1 cellular context compared by ENCODE assay signal in the genomic region with DNA sequence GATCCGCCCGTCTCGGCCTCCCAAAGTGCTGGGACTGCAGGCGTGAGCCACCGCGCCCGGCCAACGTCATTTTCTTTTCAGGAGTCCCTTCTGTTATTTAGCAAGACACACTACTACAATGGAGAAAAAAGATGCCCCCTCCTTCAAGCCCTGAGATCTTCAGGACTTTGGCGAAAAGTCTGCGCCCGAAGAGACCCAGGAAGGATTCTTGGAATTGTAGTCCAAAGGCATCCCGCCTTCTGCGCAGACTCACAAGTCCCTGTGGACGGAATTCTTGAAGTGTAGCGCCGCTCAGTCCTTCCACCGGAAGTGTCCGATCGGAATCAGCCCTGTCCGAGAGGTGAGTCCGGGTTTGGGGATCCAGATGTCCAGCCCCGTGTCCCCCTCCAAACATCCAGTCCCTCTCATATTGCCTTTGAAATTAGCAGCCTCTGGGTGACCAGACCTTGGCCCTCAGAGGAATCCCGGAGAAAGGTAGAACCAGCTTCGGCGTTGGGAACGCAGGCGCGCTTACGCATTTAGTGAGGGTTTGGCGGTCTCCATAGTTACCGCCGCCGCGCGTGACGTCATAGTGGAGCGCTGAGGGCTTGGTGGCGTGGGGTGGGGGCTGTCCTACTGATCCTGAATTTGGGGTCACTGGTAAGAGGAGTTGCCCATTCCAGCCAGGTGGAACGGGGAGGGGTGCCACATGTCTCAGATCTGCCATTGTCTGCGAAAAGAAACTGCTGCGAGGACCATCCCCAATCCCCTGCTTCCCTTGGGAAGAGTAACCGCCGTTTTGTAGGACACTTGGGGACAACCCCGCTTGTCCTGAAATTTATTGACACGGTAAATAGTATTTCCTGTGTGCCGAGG.
TF ChIP-seq lines count a peak whose summit lies in the region.

No MANE protein-coding gene starts in this region.

TF ChIP-seq in K562, 482 proteins besides CTCF, POLR2A, EP300 and RAD21 (continued from another document and continues in another):
- TF ChIP-seq, protein P1, sequence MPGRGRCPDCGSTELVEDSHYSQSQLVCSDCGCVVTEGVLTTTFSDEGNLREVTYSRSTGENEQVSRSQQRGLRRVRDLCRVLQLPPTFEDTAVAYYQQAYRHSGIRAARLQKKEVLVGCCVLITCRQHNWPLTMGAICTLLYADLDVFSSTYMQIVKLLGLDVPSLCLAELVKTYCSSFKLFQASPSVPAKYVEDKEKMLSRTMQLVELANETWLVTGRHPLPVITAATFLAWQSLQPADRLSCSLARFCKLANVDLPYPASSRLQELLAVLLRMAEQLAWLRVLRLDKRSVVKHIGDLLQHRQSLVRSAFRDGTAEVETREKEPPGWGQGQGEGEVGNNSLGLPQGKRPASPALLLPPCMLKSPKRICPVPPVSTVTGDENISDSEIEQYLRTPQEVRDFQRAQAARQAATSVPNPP (IDR thresholded peaks at IDR 0.05; ENCODE audit: borderline replicate concordance, insufficient read depth, insufficient read length): no peak
- TF ChIP-seq NELFE (IDR thresholded peaks at IDR 0.05; ENCODE audit: insufficient read depth, insufficient read length) (no peak), ZFPM2 (CRISPR knock-in tag; IDR thresholded peaks at IDR 0.05) (0 out of 2 replicates have a peak, but pooled peaks have one; percentile 49), EGR1 (conservative IDR thresholded peaks at IDR 0.05) (no peak; the same call in 1 of the 2 replicates), ZNF12 (CRISPR knock-in tag; IDR thresholded peaks at IDR 0.05) (no peak), YBX1 (IDR thresholded peaks at IDR 0.05) (no peak), POLR2AphosphoS2 (IDR thresholded peaks at IDR 0.05; ENCODE audit: low read length) (peak; percentile 47; the same call in 1 of the 2 replicates), CBFA2T2 (conservative IDR thresholded peaks at IDR 0.05) (no peak), MXI1 (IDR thresholded peaks at IDR 0.05; ENCODE audit: low read depth, low read length) (peak; percentile 71), SMARCE1 (IDR thresholded peaks at IDR 0.05) (no peak; the same call in 1 of the 2 replicates), ADNP (tag; IDR thresholded peaks at IDR 0.05) (no peak; the same call in 1 of the 2 replicates), ZNF274 (IDR thresholded peaks at IDR 0.05; ENCODE audit: borderline replicate concordance, low read depth, low read length) (no peak), POLR3A (IDR thresholded peaks at IDR 0.05; ENCODE audit: borderline replicate concordance, extremely low read depth, insufficient read depth, insufficient read length) (no peak), RFX7 (CRISPR knock-in tag; IDR thresholded peaks at IDR 0.05) (no peak), NFXL1 (CRISPR knock-in tag; IDR thresholded peaks at IDR 0.05) (0 out of 2 replicates have a peak, but pooled peaks have one; percentile 14), CBX3 (IDR thresholded peaks at IDR 0.05; ENCODE audit: borderline replicate concordance in 1 of 2, low read length in 2 of 2) (peak in 1 of 2 experiments; percentile 74; a peak in 2 of 3 replicates), CHD2 (IDR thresholded peaks at IDR 0.05; ENCODE audit: low read depth, low read length) (peak; percentile 48; the same call in 1 of the 2 replicates), RUNX1 (IDR thresholded peaks at IDR 0.05; ENCODE audit: low read depth) (no peak), KLF13 (tag; IDR thresholded peaks at IDR 0.05; ENCODE audit: borderline replicate concordance, low read depth) (peak; percentile 79; the same call in 1 of the 2 replicates), FOXA3 (CRISPR knock-in tag; conservative IDR thresholded peaks at IDR 0.05 in 1 of 2, IDR thresholded peaks at IDR 0.05 in 1 of 2) (0 out of 4 replicates have a peak, but pooled peaks of 1 of the 2 experiments have one; percentile 35), POLR2G (IDR thresholded peaks at IDR 0.05; ENCODE audit: low read depth, low read length) (peak; percentile 32; the same call in 1 of the 2 replicates), KLF10 (CRISPR knock-in tag; IDR thresholded peaks at IDR 0.05) (no peak), CBX2 (IDR thresholded peaks at IDR 0.05; ENCODE audit: insufficient read depth, low read length, poor library complexity, severe bottlenecking) (no peak), KDM1A (IDR thresholded peaks at IDR 0.05) (no peak), ZNF583 (CRISPR knock-in tag; IDR thresholded peaks at IDR 0.05) (peak; percentile 73; the same call in 1 of the 2 replicates)
- TF ChIP-seq, protein P2, sequence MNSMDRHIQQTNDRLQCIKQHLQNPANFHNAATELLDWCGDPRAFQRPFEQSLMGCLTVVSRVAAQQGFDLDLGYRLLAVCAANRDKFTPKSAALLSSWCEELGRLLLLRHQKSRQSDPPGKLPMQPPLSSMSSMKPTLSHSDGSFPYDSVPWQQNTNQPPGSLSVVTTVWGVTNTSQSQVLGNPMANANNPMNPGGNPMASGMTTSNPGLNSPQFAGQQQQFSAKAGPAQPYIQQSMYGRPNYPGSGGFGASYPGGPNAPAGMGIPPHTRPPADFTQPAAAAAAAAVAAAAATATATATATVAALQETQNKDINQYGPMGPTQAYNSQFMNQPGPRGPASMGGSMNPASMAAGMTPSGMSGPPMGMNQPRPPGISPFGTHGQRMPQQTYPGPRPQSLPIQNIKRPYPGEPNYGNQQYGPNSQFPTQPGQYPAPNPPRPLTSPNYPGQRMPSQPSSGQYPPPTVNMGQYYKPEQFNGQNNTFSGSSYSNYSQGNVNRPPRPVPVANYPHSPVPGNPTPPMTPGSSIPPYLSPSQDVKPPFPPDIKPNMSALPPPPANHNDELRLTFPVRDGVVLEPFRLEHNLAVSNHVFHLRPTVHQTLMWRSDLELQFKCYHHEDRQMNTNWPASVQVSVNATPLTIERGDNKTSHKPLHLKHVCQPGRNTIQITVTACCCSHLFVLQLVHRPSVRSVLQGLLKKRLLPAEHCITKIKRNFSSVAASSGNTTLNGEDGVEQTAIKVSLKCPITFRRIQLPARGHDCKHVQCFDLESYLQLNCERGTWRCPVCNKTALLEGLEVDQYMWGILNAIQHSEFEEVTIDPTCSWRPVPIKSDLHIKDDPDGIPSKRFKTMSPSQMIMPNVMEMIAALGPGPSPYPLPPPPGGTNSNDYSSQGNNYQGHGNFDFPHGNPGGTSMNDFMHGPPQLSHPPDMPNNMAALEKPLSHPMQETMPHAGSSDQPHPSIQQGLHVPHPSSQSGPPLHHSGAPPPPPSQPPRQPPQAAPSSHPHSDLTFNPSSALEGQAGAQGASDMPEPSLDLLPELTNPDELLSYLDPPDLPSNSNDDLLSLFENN (IDR thresholded peaks at IDR 0.05; ENCODE audit: low read depth in 2 of 2, low read length in 2 of 2): peak in 1 of 2 experiments; percentile 8; a peak in 2 of 4 replicates
- TF ChIP-seq, protein P3, sequence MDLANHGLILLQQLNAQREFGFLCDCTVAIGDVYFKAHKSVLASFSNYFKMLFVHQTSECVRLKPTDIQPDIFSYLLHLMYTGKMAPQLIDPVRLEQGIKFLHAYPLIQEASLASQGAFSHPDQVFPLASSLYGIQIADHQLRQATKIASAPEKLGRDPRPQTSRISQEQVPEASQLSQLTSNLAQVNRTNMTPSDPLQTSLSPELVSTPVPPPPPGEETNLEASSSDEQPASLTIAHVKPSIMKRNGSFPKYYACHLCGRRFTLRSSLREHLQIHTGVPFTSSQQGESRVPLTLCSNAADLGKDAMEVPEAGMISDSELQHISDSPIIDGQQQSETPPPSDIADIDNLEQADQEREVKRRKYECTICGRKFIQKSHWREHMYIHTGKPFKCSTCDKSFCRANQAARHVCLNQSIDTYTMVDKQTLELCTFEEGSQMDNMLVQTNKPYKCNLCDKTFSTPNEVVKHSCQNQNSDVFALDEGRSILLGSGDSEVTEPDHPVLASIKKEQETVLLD (IDR thresholded peaks at IDR 0.05): peak; percentile 70; the same call in 1 of the 2 replicates
- TF ChIP-seq, protein P4, sequence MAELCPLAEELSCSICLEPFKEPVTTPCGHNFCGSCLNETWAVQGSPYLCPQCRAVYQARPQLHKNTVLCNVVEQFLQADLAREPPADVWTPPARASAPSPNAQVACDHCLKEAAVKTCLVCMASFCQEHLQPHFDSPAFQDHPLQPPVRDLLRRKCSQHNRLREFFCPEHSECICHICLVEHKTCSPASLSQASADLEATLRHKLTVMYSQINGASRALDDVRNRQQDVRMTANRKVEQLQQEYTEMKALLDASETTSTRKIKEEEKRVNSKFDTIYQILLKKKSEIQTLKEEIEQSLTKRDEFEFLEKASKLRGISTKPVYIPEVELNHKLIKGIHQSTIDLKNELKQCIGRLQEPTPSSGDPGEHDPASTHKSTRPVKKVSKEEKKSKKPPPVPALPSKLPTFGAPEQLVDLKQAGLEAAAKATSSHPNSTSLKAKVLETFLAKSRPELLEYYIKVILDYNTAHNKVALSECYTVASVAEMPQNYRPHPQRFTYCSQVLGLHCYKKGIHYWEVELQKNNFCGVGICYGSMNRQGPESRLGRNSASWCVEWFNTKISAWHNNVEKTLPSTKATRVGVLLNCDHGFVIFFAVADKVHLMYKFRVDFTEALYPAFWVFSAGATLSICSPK (IDR thresholded peaks at IDR 0.05; ENCODE audit: borderline replicate concordance): no peak
- TF ChIP-seq, protein P5, sequence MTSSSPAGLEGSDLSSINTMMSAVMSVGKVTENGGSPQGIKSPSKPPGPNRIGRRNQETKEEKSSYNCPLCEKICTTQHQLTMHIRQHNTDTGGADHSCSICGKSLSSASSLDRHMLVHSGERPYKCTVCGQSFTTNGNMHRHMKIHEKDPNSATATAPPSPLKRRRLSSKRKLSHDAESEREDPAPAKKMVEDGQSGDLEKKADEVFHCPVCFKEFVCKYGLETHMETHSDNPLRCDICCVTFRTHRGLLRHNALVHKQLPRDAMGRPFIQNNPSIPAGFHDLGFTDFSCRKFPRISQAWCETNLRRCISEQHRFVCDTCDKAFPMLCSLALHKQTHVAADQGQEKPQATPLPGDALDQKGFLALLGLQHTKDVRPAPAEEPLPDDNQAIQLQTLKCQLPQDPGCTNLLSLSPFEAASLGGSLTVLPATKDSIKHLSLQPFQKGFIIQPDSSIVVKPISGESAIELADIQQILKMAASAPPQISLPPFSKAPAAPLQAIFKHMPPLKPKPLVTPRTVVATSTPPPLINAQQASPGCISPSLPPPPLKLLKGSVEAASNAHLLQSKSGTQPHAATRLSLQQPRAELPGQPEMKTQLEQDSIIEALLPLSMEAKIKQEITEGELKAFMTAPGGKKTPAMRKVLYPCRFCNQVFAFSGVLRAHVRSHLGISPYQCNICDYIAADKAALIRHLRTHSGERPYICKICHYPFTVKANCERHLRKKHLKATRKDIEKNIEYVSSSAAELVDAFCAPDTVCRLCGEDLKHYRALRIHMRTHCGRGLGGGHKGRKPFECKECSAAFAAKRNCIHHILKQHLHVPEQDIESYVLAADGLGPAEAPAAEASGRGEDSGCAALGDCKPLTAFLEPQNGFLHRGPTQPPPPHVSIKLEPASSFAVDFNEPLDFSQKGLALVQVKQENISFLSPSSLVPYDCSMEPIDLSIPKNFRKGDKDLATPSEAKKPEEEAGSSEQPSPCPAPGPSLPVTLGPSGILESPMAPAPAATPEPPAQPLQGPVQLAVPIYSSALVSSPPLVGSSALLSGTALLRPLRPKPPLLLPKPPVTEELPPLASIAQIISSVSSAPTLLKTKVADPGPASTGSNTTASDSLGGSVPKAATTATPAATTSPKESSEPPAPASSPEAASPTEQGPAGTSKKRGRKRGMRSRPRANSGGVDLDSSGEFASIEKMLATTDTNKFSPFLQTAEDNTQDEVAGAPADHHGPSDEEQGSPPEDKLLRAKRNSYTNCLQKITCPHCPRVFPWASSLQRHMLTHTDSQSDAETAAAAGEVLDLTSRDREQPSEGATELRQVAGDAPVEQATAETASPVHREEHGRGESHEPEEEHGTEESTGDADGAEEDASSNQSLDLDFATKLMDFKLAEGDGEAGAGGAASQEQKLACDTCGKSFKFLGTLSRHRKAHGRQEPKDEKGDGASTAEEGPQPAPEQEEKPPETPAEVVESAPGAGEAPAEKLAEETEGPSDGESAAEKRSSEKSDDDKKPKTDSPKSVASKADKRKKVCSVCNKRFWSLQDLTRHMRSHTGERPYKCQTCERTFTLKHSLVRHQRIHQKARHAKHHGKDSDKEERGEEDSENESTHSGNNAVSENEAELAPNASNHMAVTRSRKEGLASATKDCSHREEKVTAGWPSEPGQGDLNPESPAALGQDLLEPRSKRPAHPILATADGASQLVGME (CRISPR knock-in tag; IDR thresholded peaks at IDR 0.05): peak; percentile 75; the same call in 1 of the 2 replicates
- TF ChIP-seq, protein P6, sequence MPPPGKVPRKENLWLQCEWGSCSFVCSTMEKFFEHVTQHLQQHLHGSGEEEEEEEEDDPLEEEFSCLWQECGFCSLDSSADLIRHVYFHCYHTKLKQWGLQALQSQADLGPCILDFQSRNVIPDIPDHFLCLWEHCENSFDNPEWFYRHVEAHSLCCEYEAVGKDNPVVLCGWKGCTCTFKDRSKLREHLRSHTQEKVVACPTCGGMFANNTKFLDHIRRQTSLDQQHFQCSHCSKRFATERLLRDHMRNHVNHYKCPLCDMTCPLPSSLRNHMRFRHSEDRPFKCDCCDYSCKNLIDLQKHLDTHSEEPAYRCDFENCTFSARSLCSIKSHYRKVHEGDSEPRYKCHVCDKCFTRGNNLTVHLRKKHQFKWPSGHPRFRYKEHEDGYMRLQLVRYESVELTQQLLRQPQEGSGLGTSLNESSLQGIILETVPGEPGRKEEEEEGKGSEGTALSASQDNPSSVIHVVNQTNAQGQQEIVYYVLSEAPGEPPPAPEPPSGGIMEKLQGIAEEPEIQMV (tag; conservative IDR thresholded peaks at IDR 0.05; ENCODE audit: low read depth): no peak
- TF ChIP-seq, protein P7, sequence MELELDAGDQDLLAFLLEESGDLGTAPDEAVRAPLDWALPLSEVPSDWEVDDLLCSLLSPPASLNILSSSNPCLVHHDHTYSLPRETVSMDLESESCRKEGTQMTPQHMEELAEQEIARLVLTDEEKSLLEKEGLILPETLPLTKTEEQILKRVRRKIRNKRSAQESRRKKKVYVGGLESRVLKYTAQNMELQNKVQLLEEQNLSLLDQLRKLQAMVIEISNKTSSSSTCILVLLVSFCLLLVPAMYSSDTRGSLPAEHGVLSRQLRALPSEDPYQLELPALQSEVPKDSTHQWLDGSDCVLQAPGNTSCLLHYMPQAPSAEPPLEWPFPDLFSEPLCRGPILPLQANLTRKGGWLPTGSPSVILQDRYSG (tag; conservative IDR thresholded peaks at IDR 0.05; ENCODE audit: low read depth): 0 out of 2 replicates have a peak, but pooled peaks have one; percentile 64
